Comparison of ENCODE assay signal across 8 cellular contexts in the genomic region with DNA sequence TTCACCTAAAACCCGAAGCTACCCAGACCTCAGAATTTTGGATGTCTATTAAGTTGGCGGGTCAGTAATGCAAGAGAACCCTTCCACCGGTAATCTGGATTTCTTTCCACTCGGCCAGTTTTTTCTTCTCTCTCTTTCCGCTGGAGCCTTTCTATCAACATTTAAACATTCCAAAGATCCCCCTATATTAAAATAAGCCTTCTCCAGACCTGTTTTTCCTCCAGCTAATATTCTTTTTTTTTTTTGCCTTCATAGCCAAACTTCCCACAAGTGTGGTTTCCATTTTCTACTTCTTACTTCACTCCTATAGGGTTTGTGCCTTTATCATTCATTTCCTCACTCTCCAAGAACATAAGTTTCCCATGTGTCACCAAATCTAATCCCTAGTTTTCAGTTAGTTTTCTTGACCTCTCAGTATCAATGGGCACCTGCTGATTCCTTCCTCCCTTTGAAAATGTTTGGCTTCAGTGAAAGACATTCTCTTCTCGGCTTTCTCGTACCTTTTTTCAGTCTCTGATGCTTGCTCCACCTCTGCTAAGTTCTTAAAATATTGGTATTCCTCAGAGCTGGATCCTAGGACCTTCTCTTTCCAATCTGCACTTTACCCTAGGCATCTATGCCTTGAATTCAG. TPM values are rescaled to one million over a fixed set of nuclear protein-coding genes. Genes with fewer than 3 reads are reported as not detected.
DNase-seq lines count a peak whose midpoint lies in the region; ATAC-seq, FAIRE-seq and TF ChIP-seq lines count a peak whose summit lies in the region.

No MANE protein-coding gene starts in this region.

- no peak for TF ChIP-seq POLR2A in gastroesophageal sphincter (IDR thresholded peaks at IDR 0.05)

- H3K27ac ChIP-seq in gastroesophageal sphincter = peak overlapping the region; percentile 94 to 100 (median 99)
- peak overlapping the region; percentile 37 to 76 for H3K27ac ChIP-seq in small intestine (ENCODE audit: low read depth in 1 of 2, low read length in 1 of 2)

- H3K4me3 ChIP-seq in WI38 (ENCODE audit: low read depth, low read length) (peak overlapping the region; percentile 88), gastroesophageal sphincter (peak overlapping the region; percentile 60 to 76), small intestine (ENCODE audit: low read depth in 1 of 2, low read length in 2 of 2) (peak overlapping the region; percentile 53 to 61)

- no peak for TF ChIP-seq EP300 in gastroesophageal sphincter (IDR thresholded peaks at IDR 0.05)

- H3K9me3 ChIP-seq in gastroesophageal sphincter (no peaks in the 10 kb centered on the region), small intestine (ENCODE audit: control insufficient read depth, low read depth) (no peaks in the 10 kb centered on the region)

- H3K4me1 ChIP-seq in gastroesophageal sphincter (peaks cover 5 to 43% (median 9%) of the 10 kb centered on the region in 3 donors), small intestine (ENCODE audit: control insufficient read depth in 2 of 2, insufficient read depth in 1 of 2, low read depth in 1 of 2, low read length in 1 of 2) (peaks cover 7 to 9% of the 10 kb centered on the region in 2 donors)

- TF ChIP-seq CTCF in WI38 (IDR thresholded peaks at IDR 0.05; ENCODE audit: low read depth, low read length) = no peak
- no peak for TF ChIP-seq CTCF in gastroesophageal sphincter (IDR thresholded peaks at IDR 0.05)

- H3K36me3 ChIP-seq in gastroesophageal sphincter (peaks cover 0 to 33% of the 10 kb centered on the region in 2 donors), small intestine (ENCODE audit: control insufficient read depth in 2 of 2, insufficient read depth in 2 of 2, low read length in 2 of 2) (peaks cover 0 to 13% of the 10 kb centered on the region in 2 donors)

- no peak for FAIRE-seq in small intestine (lab: Jason Lieb, UNC)

- ATAC-seq in gastroesophageal sphincter (no peak), HG02852 (IDR thresholded peaks at IDR 0.05; ENCODE audit: unreplicated experiment) (no peak), GM21723 (IDR thresholded peaks at IDR 0.05; ENCODE audit: unreplicated experiment) (no peak)

- no peaks in the 10 kb centered on the region for H3K27me3 ChIP-seq in gastroesophageal sphincter
- H3K27me3 ChIP-seq in small intestine (ENCODE audit: control insufficient read depth in 2 of 2, insufficient read depth in 2 of 2, low read length in 2 of 2) = no peaks in the 10 kb centered on the region

- DNase-seq in HCEC 1CT (peak; percentile 11), small intestine (no peak), NCI-H2081 (lab: John Stamatoyannopoulos, UW) (no peak), NK-92 (lab: John Stamatoyannopoulos, UW; ENCODE audit: unreplicated experiment) (no peak)

- WGBS in gastroesophageal sphincter (ENCODE audit: low coverage in 1 of 2), 2 donors = 0 to 2% methylated on average over 6 of the region's 7 CpGs
- WGBS in small intestine, 3 donors = 1 to 12% (median 4%) methylated on average over 7 of the region's 7 CpGs

RNA-seq across cellular contexts. Expression of a gene that starts 0.6 kb away (rescaled TPM):
- 10 to 100 TPM; 21.5 to 39.7 (median 31.3) TPM for total RNA-seq in gastroesophageal sphincter
- 10 to 100 TPM; 49.7 to 52.6 (median 50.7) TPM for polyA plus RNA-seq in small intestine

RNA-seq across cellular contexts. Expression of a gene that starts 13.4 kb away (rescaled TPM):
- 10 to 100 TPM; 50.7 to 68.0 (median 61.3) TPM for total RNA-seq in gastroesophageal sphincter
- 10 to 100 TPM; 21.3 to 41.9 (median 30.9) TPM for polyA plus RNA-seq in small intestine

RNA-seq across cellular contexts. Expression of a gene that starts 13.7 kb away (rescaled TPM):
- 1 to 10 TPM in 3 of 4 donors, under 1 TPM in 1; 0.49 to 2.8 (median 2.1) TPM for total RNA-seq in gastroesophageal sphincter
- polyA plus RNA-seq in small intestine = 1 to 10 TPM in 1 of 3 donors, under 1 TPM in 1, not detected in 1; 0.27 to 1.9 TPM

RNA-seq across cellular contexts. Expression of a gene that starts 44.4 kb away (rescaled TPM):
- 10 to 100 TPM in 2 of 4 donors, 1 to 10 TPM in 2; 6.9 to 19.9 (median 11.5) TPM for total RNA-seq in gastroesophageal sphincter
- 1 to 10 TPM in 1 of 3 donors, under 1 TPM in 2; 0.22 to 7.2 (median 0.54) TPM for polyA plus RNA-seq in small intestine
